Comparison of ENCODE assay signal across 17 cellular contexts in the genomic region with DNA sequence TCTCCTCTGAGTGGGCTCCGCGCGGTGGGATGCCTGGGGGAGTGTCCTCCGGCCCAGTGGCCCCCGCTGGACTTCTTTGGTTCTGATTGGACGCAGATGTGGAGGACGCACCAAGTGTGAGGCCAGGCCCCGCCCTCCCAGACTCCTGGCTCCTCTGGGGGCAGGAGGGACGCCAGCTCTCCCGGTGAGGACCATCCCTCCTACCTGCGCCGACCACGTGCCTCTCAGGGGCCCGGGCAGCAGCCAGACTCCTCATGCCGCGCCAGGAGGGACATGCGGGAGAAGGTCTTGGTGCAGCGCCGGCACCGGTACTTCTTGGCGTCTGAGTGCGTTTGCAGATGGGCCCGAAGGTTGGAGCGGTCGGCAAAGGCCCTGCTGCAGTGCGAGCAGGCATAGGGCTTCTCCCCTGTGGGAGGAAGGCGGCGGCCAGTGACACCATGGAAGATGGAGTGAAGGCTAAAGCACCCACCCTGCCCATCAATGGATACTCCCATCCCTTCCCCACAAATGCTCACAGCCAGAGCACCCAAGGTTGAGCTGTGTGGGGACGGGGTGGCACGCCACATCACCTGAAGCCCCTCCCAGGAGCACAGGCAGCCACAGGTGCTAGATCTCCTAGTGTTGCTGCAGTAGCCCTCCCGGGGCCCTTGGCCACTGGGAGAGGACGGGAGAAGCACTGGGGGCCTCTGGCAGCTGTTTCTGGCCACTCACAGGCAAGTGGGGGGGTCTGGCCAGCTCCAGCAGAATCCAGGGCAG. TPM values are rescaled to one million over a fixed set of nuclear protein-coding genes. Genes with fewer than 3 reads are reported as not detected.
"Had no signal": no experiment of that assay in that cellular context is flagged by ENCODE, and none has a peak within 500 bp of the region (broad histone marks: within the 10 kb centered on the region; RNA-seq: fewer than 3 reads in every experiment).

No MANE protein-coding gene starts in this region.

- ATAC-seq: activated T-cell treated with anti-CD3 and anti-CD28 coated beads, Interleukin-2, amount 50 U/mL, for 72 hours; gastrocnemius medialis; mucosa of descending colon; naive thymus-derived CD4-positive, alpha-beta T cell; stimulated activated naive CD8-positive, alpha-beta T cell treated with anti-CD3 and anti-CD28 coated beads, Interleukin-15, Interleukin-2, amounts not matched to agents 100 U/mL and 50 U/mL, for 24 hours had no signal

- H3K9ac ChIP-seq: parathyroid adenoma had no signal

- FAIRE-seq: keratinocyte had no signal

- DNase-seq: activated CD4-positive, alpha-beta T cell treated with anti-CD3 and anti-CD28 coated beads, Interleukin-2, amount 10 ng/mL, durations not matched to agents 24 days and 14 days; activated CD4-positive, CD25-positive, alpha-beta regulatory T cell; activated CD8-positive, alpha-beta memory T cell treated with anti-CD3 and anti-CD28 coated beads, Interleukin-2, amount 50 U/mL, for 48 hours; activated gamma-delta T cell treated with Interleukin-2 at 50 U/mL for 16 hours; activated T-cell treated with anti-CD3 and anti-CD28 coated beads, Interleukin-2, amount 50 U/mL, for 72 hours; amniotic stem cell; dorsolateral prefrontal cortex; erythroblast; gastrocnemius medialis; left ventricle myocardium inferior; mucosa of descending colon; naive thymus-derived CD4-positive, alpha-beta T cell; stimulated activated naive CD8-positive, alpha-beta T cell treated with anti-CD3 and anti-CD28 coated beads, Interleukin-15, Interleukin-2, amounts not matched to agents 100 U/mL and 50 U/mL, for 24 hours; trophoblast cell had no signal

- H3K36me3 ChIP-seq: gastrocnemius medialis, left ventricle myocardium inferior had no signal

- H3K27ac ChIP-seq: left ventricle myocardium inferior, parathyroid adenoma had no signal

- H3K27me3 ChIP-seq: gastrocnemius medialis had no signal

- H3K4me1 ChIP-seq: parathyroid adenoma had no signal

- H3K9me3 ChIP-seq: gastrocnemius medialis, left ventricle myocardium inferior, mucosa of descending colon had no signal

- H3K4me3 ChIP-seq: gastrocnemius medialis, left ventricle myocardium inferior, mucosa of descending colon, smooth muscle cell had no signal

RNA-seq across cellular contexts. Expression of gene SNAI3, which starts 7.9 kb away (rescaled TPM):
- polyA plus RNA-seq: keratinocyte had no signal
